In the genomic region with DNA sequence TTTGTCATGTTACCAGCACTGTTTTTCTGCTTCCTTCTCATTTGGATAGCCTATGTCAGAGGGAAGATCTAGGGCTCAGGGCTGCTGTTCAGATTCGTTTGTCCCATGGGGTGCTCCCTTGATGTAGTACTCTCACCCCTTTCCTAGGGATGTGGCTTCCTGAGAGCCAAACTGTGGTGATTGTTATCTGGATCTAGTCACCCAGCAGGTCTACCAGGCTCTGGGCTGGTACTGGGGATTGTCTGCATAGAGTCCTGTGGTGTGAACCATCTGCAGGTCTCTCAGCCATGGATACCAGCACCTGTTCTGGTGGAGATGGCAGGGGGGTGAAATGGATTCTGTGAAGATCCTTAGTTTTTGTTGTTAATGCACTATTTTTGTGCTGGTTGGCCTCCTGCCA, we compare ENCODE assay signal across 23 cellular contexts. TPM values are rescaled to one million over a fixed set of nuclear protein-coding genes. Genes with fewer than 3 reads are reported as not detected.
DNase-seq lines count a peak whose midpoint lies in the region; TF ChIP-seq lines count a peak whose summit lies in the region.
"Had no signal": no experiment of that assay in that cellular context is flagged by ENCODE, and none has a peak within 500 bp of the region (broad histone marks: within the 10 kb centered on the region; RNA-seq: fewer than 3 reads in every experiment).

No MANE protein-coding gene starts in this region.

- H3K4me1 ChIP-seq in BLaER1 = peaks cover 12% of the 10 kb centered on the region
- peaks cover 71% of the 10 kb centered on the region for H3K4me1 ChIP-seq in DOHH2 (ENCODE audit: control insufficient read depth, low read length)
- H3K4me1 ChIP-seq in vagina = no peaks in the 10 kb centered on the region

- H3K79me2 ChIP-seq in DOHH2 (ENCODE audit: control insufficient read depth, low read length) = no peaks in the 10 kb centered on the region

- H3K27me3 Mint-ChIP-seq in osteocyte (ENCODE audit: unreplicated experiment) = peaks cover 8% of the 10 kb centered on the region

- intact Hi-C loops in vagina (cut with DNase I) (no loop called here), cardiac septum (cut with DNase I) (no loop called here)

- peaks cover 12% of the 10 kb centered on the region for H3K9me3 Mint-ChIP-seq in osteocyte (ENCODE audit: unreplicated experiment)

- no peak overlapping the region for H3K9ac ChIP-seq in BLaER1

- no peaks in the 10 kb centered on the region for H3K36me3 Mint-ChIP-seq in osteocyte (ENCODE audit: unreplicated experiment)
- H3K36me3 Mint-ChIP-seq: CD14-positive monocyte; CD4-positive, alpha-beta memory T cell; CD4-positive, CD25-positive, alpha-beta regulatory T cell; CD8-positive, alpha-beta memory T cell had no signal

- no peak for TF ChIP-seq POLR2A in vagina (IDR thresholded peaks at IDR 0.05)

- peak; percentile 51 for DNase-seq in osteocyte (ENCODE audit: extremely low spot score, unreplicated experiment)
- peak; percentile 8 to 58 for DNase-seq in vagina (ENCODE audit: extremely low spot score in 2 of 2)
- DNase-seq in cardiac septum (ENCODE audit: low spot score) = no peak
- no peak for DNase-seq in AML-193 (lab: John Stamatoyannopoulos, UW)
- no peak for DNase-seq in NCI-H1436 treated with DMSO at 0.1 percent for 48 hours (lab: John Stamatoyannopoulos, UW)
- DNase-seq: 8988T; ACHN; C1 segment of cervical spinal cord; CD4-positive, alpha-beta memory T cell; CD4-positive, CD25-positive, alpha-beta regulatory T cell; CD8-positive, alpha-beta memory T cell; COR-L47; DMS 273 treated with DMSO at 0.1 percent for 48 hours; DMS153; DMS53; DMS79; DND-41; GF-D8 had no signal

- peaks cover 16% of the 10 kb centered on the region for H3K4me1 Mint-ChIP-seq in osteocyte (ENCODE audit: unreplicated experiment)
- H3K4me1 Mint-ChIP-seq: CD14-positive monocyte; CD4-positive, alpha-beta memory T cell; CD4-positive, CD25-positive, alpha-beta regulatory T cell had no signal

- peak overlapping the region; percentile 15; the same call in 1 of the 2 replicates for H3K4me2 ChIP-seq in BLaER1
- H3K4me2 ChIP-seq in DOHH2 (ENCODE audit: low read length) = peak overlapping the region; percentile 5; the same call in 1 of the 2 replicates

- no peak overlapping the region for H3K4me3 Mint-ChIP-seq in osteocyte (ENCODE audit: unreplicated experiment)
- H3K4me3 Mint-ChIP-seq: B cell; CD14-positive monocyte; CD4-positive, alpha-beta memory T cell; CD4-positive, CD25-positive, alpha-beta regulatory T cell; CD8-positive, alpha-beta memory T cell had no signal

- H3K27me3 ChIP-seq in BLaER1 (no peaks in the 10 kb centered on the region), DOHH2 (ENCODE audit: control insufficient read depth, low read length) (no peaks in the 10 kb centered on the region), vagina (no peaks in the 10 kb centered on the region)

- H3K4me3 ChIP-seq in BLaER1 (no peak overlapping the region), DOHH2 (ENCODE audit: low read length) (no peak overlapping the region), vagina (no peak overlapping the region)

- peaks cover 32% of the 10 kb centered on the region for H3K9me3 ChIP-seq in BLaER1
- peaks cover 17% of the 10 kb centered on the region; the same call in 1 of the 2 replicates for H3K9me3 ChIP-seq in DOHH2 (ENCODE audit: control insufficient read depth, insufficient read depth, low read length)
- H3K9me3 ChIP-seq in vagina = no peaks in the 10 kb centered on the region

- no peak overlapping the region for H3K27ac Mint-ChIP-seq in osteocyte (ENCODE audit: unreplicated experiment)
- H3K27ac Mint-ChIP-seq: B cell; CD4-positive, CD25-positive, alpha-beta regulatory T cell had no signal

- H3K36me3 ChIP-seq in BLaER1 = no peaks in the 10 kb centered on the region
- H3K36me3 ChIP-seq in DOHH2 (ENCODE audit: control insufficient read depth, low read length) = peaks cover 13% of the 10 kb centered on the region
- no peaks in the 10 kb centered on the region for H3K36me3 ChIP-seq in vagina

- H3F3A ChIP-seq in DOHH2 (ENCODE audit: control insufficient read depth, insufficient read depth) = peaks cover 7% of the 10 kb centered on the region

- no peak for TF ChIP-seq CTCF in DOHH2 (IDR thresholded peaks at IDR 0.05; ENCODE audit: low read depth, low read length, poor library complexity, severe bottlenecking)
- TF ChIP-seq CTCF in osteocyte (IDR thresholded peaks at IDR 0.05) = no peak
- TF ChIP-seq CTCF in vagina (IDR thresholded peaks at IDR 0.05) = no peak

- no peak overlapping the region for H3K27ac ChIP-seq in BLaER1
- H3K27ac ChIP-seq in DOHH2 (ENCODE audit: low read depth, low read length) = no peak overlapping the region
- no peak overlapping the region for H3K27ac ChIP-seq in vagina

- no peaks in the 10 kb centered on the region for H3K9me2 ChIP-seq in DOHH2 (replicated peaks; ENCODE audit: control insufficient read depth, low read length)

- H4K20me1 ChIP-seq in BLaER1 (no peaks in the 10 kb centered on the region), DOHH2 (ENCODE audit: control insufficient read depth, insufficient read depth, low read depth, low read length) (no peaks in the 10 kb centered on the region)

RNA-seq across cellular contexts. Expression of gene SERPINA11, which starts 5.5 kb away (rescaled TPM):
- total RNA-seq in osteocyte = not detected in 2 replicates
- not detected for total RNA-seq in vagina
- total RNA-seq in cardiac septum = not detected
- total RNA-seq: A673; B cell; CD4-positive, alpha-beta memory T cell; CD4-positive, CD25-positive, alpha-beta regulatory T cell; CD8-positive, alpha-beta memory T cell had no signal

RNA-seq across cellular contexts. Expression of gene SERPINA9, which starts 17.9 kb away (rescaled TPM):
- total RNA-seq in osteocyte = not detected in 2 replicates
- total RNA-seq in vagina = 2.0 TPM
- total RNA-seq in cardiac septum = not detected
- total RNA-seq: A673; CD4-positive, alpha-beta memory T cell; CD4-positive, CD25-positive, alpha-beta regulatory T cell; CD8-positive, alpha-beta memory T cell had no signal

RNA-seq across cellular contexts. Expression of gene SERPINA12, which starts 51.2 kb away (rescaled TPM):
- total RNA-seq in osteocyte = not detected in 2 replicates
- 8.6 TPM for total RNA-seq in vagina
- not detected for total RNA-seq in cardiac septum
- total RNA-seq: A673; B cell; CD4-positive, alpha-beta memory T cell; CD4-positive, CD25-positive, alpha-beta regulatory T cell; CD8-positive, alpha-beta memory T cell had no signal

Comparison
In these comparisons a context has a peak if more than half of its experiments do, and no peak if none do; other contexts are left out.
1. DNase-seq: peak in osteocyte (single experiment) and vagina (2 of 2); none in cardiac septum (single experiment), AML-193 (0 of 2) and NCI-H1436 treated with DMSO at 0.1 percent for 48 hours (single experiment).